In the genomic region with DNA sequence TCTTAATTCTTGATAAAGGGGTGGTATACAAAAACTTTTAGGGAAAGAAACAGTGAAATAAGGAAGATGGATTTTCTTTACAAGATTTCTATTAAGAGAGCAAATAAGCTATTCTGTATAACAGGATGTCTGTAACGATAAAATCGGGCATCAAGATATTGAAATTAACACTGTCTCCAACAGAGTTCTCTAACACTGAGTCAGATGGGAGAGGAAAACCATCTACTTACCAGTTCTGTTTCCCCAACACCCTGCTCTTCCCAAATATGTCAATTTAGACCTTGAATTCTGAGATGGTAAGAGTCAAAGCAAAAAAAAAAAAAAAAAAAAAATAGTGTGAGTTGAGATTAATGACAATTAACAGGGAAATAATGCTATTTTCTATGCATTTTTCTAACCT, we compare ENCODE assay signal across 22 cellular contexts. TPM values are rescaled to one million over a fixed set of nuclear protein-coding genes. Genes with fewer than 3 reads are reported as not detected.
A peak's percentile ranks its signal among the peaks of the same experiment; 100 is the strongest.
DNase-seq lines count a peak whose midpoint lies in the region; ATAC-seq and TF ChIP-seq lines count a peak whose summit lies in the region.
"Had no signal": no experiment of that assay in that cellular context is flagged by ENCODE, and none has a peak within 500 bp of the region (broad histone marks: within the 10 kb centered on the region; RNA-seq: fewer than 3 reads in every experiment).

No MANE protein-coding gene starts in this region.

- H3K4me1 ChIP-seq in cardiac muscle cell (ENCODE audit: low read depth) (peaks cover 17% of the 10 kb centered on the region), esophagus muscularis mucosa (peaks cover 46 to 80% (median 72%) of the 10 kb centered on the region in 4 donors), rectal smooth muscle tissue (ENCODE audit: control insufficient read depth, insufficient read depth, low read length) (peaks cover 14% of the 10 kb centered on the region), transverse colon (peaks cover 6 to 67% (median 38%) of the 10 kb centered on the region in 4 donors)

- H3K4me3 ChIP-seq in cardiac muscle cell = no peak overlapping the region
- H3K4me3 ChIP-seq in esophagus muscularis mucosa = peak overlapping the region in 1 of 4 donors; percentile 12
- no peak overlapping the region for H3K4me3 ChIP-seq in rectal smooth muscle tissue (ENCODE audit: low read length)
- no peak overlapping the region for H3K4me3 ChIP-seq in transverse colon
- H3K4me3 ChIP-seq: GM23338 had no signal

- intact Hi-C loops in Right ventricle myocardium superior (cut with DNase I) = no loop called here
- intact Hi-C loops in esophagus muscularis mucosa (cut with DNase I) = no loop called here
- intact Hi-C loops in transverse colon (cut with DNase I; ENCODE audit: low total_unique reads) = no loop called here

- no peaks in the 10 kb centered on the region for H3K36me3 ChIP-seq in cardiac muscle cell
- H3K36me3 ChIP-seq in esophagus muscularis mucosa = no peaks in the 10 kb centered on the region
- H3K36me3 ChIP-seq in rectal smooth muscle tissue (ENCODE audit: control insufficient read depth, insufficient read depth, low read length) = no peaks in the 10 kb centered on the region
- no peaks in the 10 kb centered on the region for H3K36me3 ChIP-seq in transverse colon

- ATAC-seq in Right ventricle myocardium superior (ENCODE audit: poor library complexity) (no peak), GM18502 (IDR thresholded peaks at IDR 0.05; ENCODE audit: poor library complexity, unreplicated experiment) (no peak), HG03039 (IDR thresholded peaks at IDR 0.05; ENCODE audit: unreplicated experiment) (no peak)
- ATAC-seq: foreskin keratinocyte, GM23338 had no signal

- H3K27ac ChIP-seq in cardiac muscle cell (peak overlapping the region; percentile 80), esophagus muscularis mucosa (replicated peaks in 1 of 4) (peak overlapping the region; percentile 64 to 77 (median 66)), rectal smooth muscle tissue (ENCODE audit: low read depth, low read length) (peak overlapping the region; percentile 28), transverse colon (peak overlapping the region; percentile 49 to 73 (median 55))
- H3K27ac ChIP-seq: C4-2B, foreskin keratinocyte, KMS-11, psoas muscle had no signal

- no peak overlapping the region for H3K9ac ChIP-seq in rectal smooth muscle tissue (ENCODE audit: low read length)
- H3K9ac ChIP-seq: KMS-11 had no signal

- 28% methylated on average over 2 of the region's 2 CpGs for WGBS in esophagus muscularis mucosa
- WGBS in transverse colon (ENCODE audit: low coverage in 1 of 2), 2 donors = 73 to 84% methylated on average over 2 of the region's 2 CpGs

- no peak for TF ChIP-seq POLR2A in esophagus muscularis mucosa (IDR thresholded peaks at IDR 0.05; ENCODE audit: low read depth)
- no peak for TF ChIP-seq POLR2A in transverse colon (IDR thresholded peaks at IDR 0.05)

- no peaks in the 10 kb centered on the region for H3K9me3 ChIP-seq in cardiac muscle cell (ENCODE audit: low read depth)
- H3K9me3 ChIP-seq in esophagus muscularis mucosa = no peaks in the 10 kb centered on the region
- no peaks in the 10 kb centered on the region for H3K9me3 ChIP-seq in transverse colon

- H3K27me3 ChIP-seq in cardiac muscle cell = no peaks in the 10 kb centered on the region
- no peaks in the 10 kb centered on the region for H3K27me3 ChIP-seq in esophagus muscularis mucosa
- no peaks in the 10 kb centered on the region for H3K27me3 ChIP-seq in rectal smooth muscle tissue (ENCODE audit: control insufficient read depth, insufficient read depth, low read length)
- H3K27me3 ChIP-seq in transverse colon = no peaks in the 10 kb centered on the region
- H3K27me3 ChIP-seq: foreskin keratinocyte had no signal

- DNase-seq in cardiac muscle cell (ENCODE audit: low read depth in 1 of 2, low spot score in 1 of 2) (no peak), Right ventricle myocardium superior (no peak), esophagus muscularis mucosa (ENCODE audit: extremely low spot score) (no peak), transverse colon (no peak), SKM-1 (lab: John Stamatoyannopoulos, UW; ENCODE audit: unreplicated experiment) (no peak)
- DNase-seq: activated CD4-positive, alpha-beta T cell treated with anti-CD3 and anti-CD28 coated beads for 48 hours; activated CD8-positive, alpha-beta memory T cell treated with anti-CD3 and anti-CD28 coated beads, Interleukin-2, amount 50 U/mL, for 4 hours; activated effector memory CD4-positive, alpha-beta T cell treated with Interleukin-2 at 50 U/mL for 16 hours; foreskin keratinocyte; mesendoderm; NCI-H1092 treated with DMSO at 0.1 percent for 48 hours; NCI-H2107; NCI-H524; psoas muscle; stimulated activated CD4-positive, alpha-beta T cell treated with anti-CD3 and anti-CD28 coated beads, Interleukin-12 subunit alpha, Interleukin-12 subunit beta, amount 100 ng/mL, for 4 hours; SW 1271 had no signal

- no peak for TF ChIP-seq EP300 in esophagus muscularis mucosa (IDR thresholded peaks at IDR 0.05)
- no peak for TF ChIP-seq EP300 in transverse colon (IDR thresholded peaks at IDR 0.05; ENCODE audit: low read depth)

- in situ Hi-C loops in transverse colon (cut with MboI; ENCODE audit: low pct_ligation_motif_present in 1 of 4, low pct_unique_long_range_greater_than_20kb in 1 of 4, low sequenced_read_pairs in 3 of 4) = no loop called here

- TF ChIP-seq CTCF in cardiac muscle cell (IDR thresholded peaks at IDR 0.05; ENCODE audit: low read depth, low read length) = no peak
- no peak for TF ChIP-seq CTCF in esophagus muscularis mucosa (IDR thresholded peaks at IDR 0.05)
- no peak for TF ChIP-seq CTCF in transverse colon (IDR thresholded peaks at IDR 0.05)

RNA-seq across cellular contexts. Expression of gene SMURF1, which starts 23.0 kb away (rescaled TPM):
- total RNA-seq in cardiac muscle cell = 17.5 and 24.5 TPM in 2 replicates
- polyA plus RNA-seq in cardiac muscle cell = 11.9 and 18.5 TPM in 2 replicates
- total RNA-seq in Right ventricle myocardium superior = 9.0 TPM
- 10 to 100 TPM; 19.1 to 27.4 (median 23.9) TPM for total RNA-seq in esophagus muscularis mucosa
- total RNA-seq in transverse colon = 10 to 100 TPM; 25.3 to 47.5 (median 36.5) TPM

Comparison
In these comparisons a context has a peak if more than half of its experiments do, and no peak if none do; other contexts are left out.
1. H3K27ac ChIP-seq: peak in every context shown above with its lines; median percentile 80 in cardiac muscle cell; 66 in esophagus muscularis mucosa; 55 in transverse colon; 28 in rectal smooth muscle tissue.